Comparison of ENCODE assay signal across 8 cellular contexts in the genomic region with DNA sequence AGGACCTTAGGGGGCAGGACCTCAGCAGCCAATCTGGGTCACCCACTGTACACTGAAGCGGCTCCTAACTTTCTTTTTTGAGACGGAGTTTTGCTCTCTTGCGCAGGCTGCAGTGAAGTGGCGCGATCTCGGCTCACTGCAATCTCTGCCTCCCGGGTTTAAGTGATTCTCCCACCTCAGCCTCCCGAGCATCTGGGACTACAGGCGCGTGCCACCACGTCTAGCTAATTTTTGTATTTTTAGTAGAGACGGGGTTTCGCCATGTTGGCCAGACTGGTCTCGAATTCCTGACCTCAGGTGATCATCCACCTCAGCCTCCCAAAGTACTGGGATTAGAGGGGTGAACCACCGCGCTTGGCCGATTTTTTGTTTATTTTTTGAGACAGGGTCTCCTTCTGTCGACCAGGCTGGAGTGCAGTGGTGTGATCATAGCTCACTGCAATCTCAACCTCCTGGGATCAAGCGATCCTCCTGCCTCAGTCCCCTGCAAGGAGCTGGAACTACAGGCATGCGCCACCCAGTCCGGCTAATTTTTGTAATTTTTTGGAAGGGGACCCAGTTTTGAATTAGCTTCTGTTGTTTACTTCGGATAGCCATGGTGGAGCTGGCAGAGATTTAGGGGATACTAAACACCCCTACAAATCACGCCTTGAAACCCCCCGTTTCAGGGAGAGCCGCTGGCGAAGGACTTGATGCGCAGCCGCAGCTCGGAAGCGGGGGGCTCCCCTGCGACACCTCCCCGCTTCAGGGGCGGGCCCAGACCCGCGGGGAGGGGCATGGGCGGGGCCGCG. TPM values are rescaled to one million over a fixed set of nuclear protein-coding genes. Genes with fewer than 3 reads are reported as not detected.
DNase-seq lines count a peak whose midpoint lies in the region; ATAC-seq and TF ChIP-seq lines count a peak whose summit lies in the region.

No MANE protein-coding gene starts in this region.

- H3K4me3 ChIP-seq in SU-DHL-6 (ENCODE audit: insufficient read depth, low read length, poor library complexity, severe bottlenecking) (peak overlapping the region; percentile 84), skeletal muscle cell (ENCODE audit: low read depth, low read length) (peak overlapping the region; percentile 100)

- peaks cover 5% of the 10 kb centered on the region for H3F3A ChIP-seq in SU-DHL-6 (ENCODE audit: insufficient read depth)

- ATAC-seq in foreskin keratinocyte = no peak

- H3K9ac ChIP-seq in SU-DHL-6 (ENCODE audit: low read length) = peak overlapping the region; percentile 92

- no peaks in the 10 kb centered on the region for H3K36me3 ChIP-seq in SU-DHL-6 (ENCODE audit: low read length)

- H3K27ac ChIP-seq in SU-DHL-6 (ENCODE audit: low read depth, low read length) (no peak overlapping the region), foreskin keratinocyte (peak overlapping the region; percentile 61)

- peak overlapping the region; percentile 80 for H2AFZ ChIP-seq in SU-DHL-6 (ENCODE audit: low read depth, low read length, severe bottlenecking)

- H3K27me3 ChIP-seq in SU-DHL-6 (ENCODE audit: low read length) (no peaks in the 10 kb centered on the region), foreskin keratinocyte (no peaks in the 10 kb centered on the region)

- TF ChIP-seq CTCF in SU-DHL-6 (IDR thresholded peaks at IDR 0.05; ENCODE audit: insufficient read depth, low read length, poor library complexity, severe bottlenecking) = no peak
- TF ChIP-seq CTCF in foreskin keratinocyte (conservative IDR thresholded peaks at IDR 0.05) = no peak

- peak overlapping the region; percentile 96 for H3K4me2 ChIP-seq in SU-DHL-6 (ENCODE audit: low read depth, low read length, poor library complexity, severe bottlenecking)

- H4K20me1 ChIP-seq in SU-DHL-6 (ENCODE audit: low read depth, low read length) = peaks cover 15% of the 10 kb centered on the region; the same call in 1 of the 2 replicates

- H3K4me1 ChIP-seq in foreskin keratinocyte = peaks cover 6% of the 10 kb centered on the region

- peaks cover 34% of the 10 kb centered on the region for H3K79me2 ChIP-seq in SU-DHL-6 (ENCODE audit: insufficient read depth, low read length)

- H3K9me3 ChIP-seq in SU-DHL-6 (ENCODE audit: insufficient read depth, low read length) = no peaks in the 10 kb centered on the region

- no peaks in the 10 kb centered on the region for H3K9me2 ChIP-seq in SU-DHL-6 (replicated peaks; ENCODE audit: insufficient read depth, low read length)

- DNase-seq in GM19240 (ENCODE audit: insufficient read length, low spot score) (peak; percentile 94), foreskin keratinocyte (no peak), skeletal muscle cell (ENCODE audit: low read depth) (no peak), AG20443 (ENCODE audit: low spot score) (no peak), DMS53 (lab: John Stamatoyannopoulos, UW) (no peak), MV-4-11 (lab: John Stamatoyannopoulos, UW) (no peak), glomerular visceral epithelial cell (ENCODE audit: extremely low spot score) (no peak)

RNA-seq across cellular contexts. Expression of a gene that starts 1.5 kb away (rescaled TPM):
- total RNA-seq in foreskin keratinocyte = 51.9 and 60.4 TPM in 2 replicates
- 41.7 and 48.1 TPM in 2 replicates for polyA plus RNA-seq in foreskin keratinocyte
